Comparison of ENCODE assay signal across 16 cellular contexts in the genomic region with DNA sequence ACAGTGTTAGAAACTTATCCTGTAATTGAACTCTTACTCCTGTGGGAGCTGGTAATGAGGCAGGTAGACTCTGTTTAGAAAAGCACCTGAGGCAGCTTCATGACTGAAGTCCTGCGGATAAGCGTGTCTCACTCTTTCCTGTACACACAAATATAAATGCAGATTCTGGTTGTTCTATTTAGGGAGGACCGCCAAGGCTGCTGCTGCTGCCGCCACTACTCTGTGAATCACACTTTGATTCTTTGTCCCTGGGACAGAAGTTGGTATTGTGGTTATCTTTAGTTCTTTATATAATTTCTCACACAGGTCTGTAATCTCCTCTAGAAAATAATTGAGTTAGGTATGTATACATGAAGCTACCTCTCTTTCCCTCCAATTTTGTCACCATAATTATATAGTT. TPM values are rescaled to one million over a fixed set of nuclear protein-coding genes. Genes with fewer than 3 reads are reported as not detected.
DNase-seq lines count a peak whose midpoint lies in the region; ATAC-seq and TF ChIP-seq lines count a peak whose summit lies in the region.
"Had no signal": no experiment of that assay in that cellular context is flagged by ENCODE, and none has a peak within 500 bp of the region (broad histone marks: within the 10 kb centered on the region; RNA-seq: fewer than 3 reads in every experiment).

No MANE protein-coding gene starts in this region.

- peaks cover 12% of the 10 kb centered on the region for H3K27me3 Mint-ChIP-seq in activated CD8-positive, alpha-beta T cell treated with anti-CD3 and anti-CD28 coated beads for 36 hours
- H3K27me3 Mint-ChIP-seq: CD8-positive, alpha-beta memory T cell had no signal

- H2AFZ ChIP-seq in mesenchymal stem cell (ENCODE audit: low read depth, low read length) (no peak overlapping the region), smooth muscle cell (ENCODE audit: low read depth) (no peak overlapping the region)

- no peak overlapping the region for H3K18ac ChIP-seq in mesenchymal stem cell (ENCODE audit: low read depth in 1 of 2, low read length in 2 of 2)

- peaks cover 2% of the 10 kb centered on the region for H3K79me1 ChIP-seq in mesenchymal stem cell (replicated peaks; ENCODE audit: low read length, poor library complexity, severe bottlenecking)

- H3K9ac ChIP-seq in mesenchymal stem cell (ENCODE audit: low read length) (no peak overlapping the region), smooth muscle cell (ENCODE audit: low read depth) (no peak overlapping the region)
- H3K9ac ChIP-seq: KMS-11 had no signal

- H3K4me3 ChIP-seq in astrocyte of the spinal cord (ENCODE audit: low read depth, low read length), result no peak overlapping the region
- H3K4me3 ChIP-seq in mesenchymal stem cell (ENCODE audit: insufficient read depth in 1 of 2, low read depth in 1 of 2, low read length in 2 of 2), result no peak overlapping the region
- H3K4me3 ChIP-seq in smooth muscle cell, result no peak overlapping the region
- H3K4me3 ChIP-seq in H7 (ENCODE audit: insufficient read depth, low read depth, low read length), result no peak overlapping the region
- no peak overlapping the region for H3K4me3 ChIP-seq in WERI-Rb-1 (ENCODE audit: low read depth, low read length)

- no peak overlapping the region for H3K14ac ChIP-seq in mesenchymal stem cell (ENCODE audit: low read length in 2 of 2)

- H2BK120ac ChIP-seq in mesenchymal stem cell (ENCODE audit: low read depth, low read length), result no peak overlapping the region

- H3K79me2 ChIP-seq in smooth muscle cell (ENCODE audit: low read depth), result peaks cover 6% of the 10 kb centered on the region

- H3K36me3 ChIP-seq in mesenchymal stem cell (ENCODE audit: control insufficient read depth in 1 of 2, insufficient read depth in 2 of 2, low read depth in 1 of 2, low read length in 2 of 2), result no peaks in the 10 kb centered on the region
- no peaks in the 10 kb centered on the region for H3K36me3 ChIP-seq in smooth muscle cell (ENCODE audit: low read depth)
- H3K36me3 ChIP-seq in H7 (replicated peaks; ENCODE audit: control insufficient read depth, insufficient read depth, low read length), result no peaks in the 10 kb centered on the region
- no peaks in the 10 kb centered on the region for H3K36me3 ChIP-seq in WERI-Rb-1

- H3K27me3 ChIP-seq in mesenchymal stem cell (ENCODE audit: control insufficient read depth in 1 of 2, insufficient read depth in 1 of 2, low read length in 2 of 2) (no peaks in the 10 kb centered on the region), smooth muscle cell (ENCODE audit: low read depth) (no peaks in the 10 kb centered on the region), H7 (ENCODE audit: control insufficient read depth, insufficient read depth, low read length) (peaks cover 12% of the 10 kb centered on the region), WERI-Rb-1 (ENCODE audit: insufficient read depth, low read depth, severe bottlenecking) (peaks cover 30% of the 10 kb centered on the region)

- H4K8ac ChIP-seq in mesenchymal stem cell (ENCODE audit: low read length), result no peak overlapping the region

- H3K4me2 ChIP-seq in mesenchymal stem cell (ENCODE audit: low read length, poor library complexity, severe bottlenecking) (peak overlapping the region; percentile 59), smooth muscle cell (peak overlapping the region; percentile 90)
- H3K4me2 ChIP-seq: KMS-11 had no signal

- no peak overlapping the region for H4K91ac ChIP-seq in mesenchymal stem cell (ENCODE audit: low read length)

- no peak overlapping the region for H2BK5ac ChIP-seq in mesenchymal stem cell (ENCODE audit: low read depth, low read length, poor library complexity, severe bottlenecking)

- intact Hi-C loops in activated CD8-positive, alpha-beta T cell treated with anti-CD3 and anti-CD28 coated beads for 36 hours (cut with micrococcal nuclease), result no loop called here

- in situ Hi-C loops in G401 (cut with HindIII; ENCODE audit: low sequenced_read_pairs) (loop anchor here (25.0 kb wide), 1 partner anchor 304 kb away; no protein-coding TSS in a partner anchor), astrocyte of the spinal cord (cut with HindIII; ENCODE audit: low sequenced_read_pairs) (no loop called here)

- H3K4ac ChIP-seq in mesenchymal stem cell (ENCODE audit: low read depth in 1 of 2, low read length in 2 of 2), result peak overlapping the region in 1 of 2 experiments; percentile 15

- CTCF ChIA-PET in activated CD8-positive, alpha-beta T cell treated with anti-CD3 and anti-CD28 coated beads for 36 hours (lab: Charles Lee), result no interaction called here

- H3K4me1 Mint-ChIP-seq in activated CD8-positive, alpha-beta T cell treated with anti-CD3 and anti-CD28 coated beads for 36 hours (ENCODE audit: low read depth), result no peaks in the 10 kb centered on the region
- H3K4me1 Mint-ChIP-seq: CD8-positive, alpha-beta memory T cell had no signal

- H3K27ac ChIP-seq in mesenchymal stem cell (ENCODE audit: low read length, poor library complexity, severe bottlenecking) (peak overlapping the region; percentile 12), smooth muscle cell (ENCODE audit: low read depth) (no peak overlapping the region), WERI-Rb-1 (no peak overlapping the region)
- H3K27ac ChIP-seq: KMS-11 had no signal

- no CpG with 5 or more reads among the region's 4 CpGs for WGBS in mesenchymal stem cell
- 75% methylated on average over 4 of the region's 4 CpGs for WGBS in smooth muscle cell (ENCODE audit: low lambda C conversion rate)

- H3K9me3 ChIP-seq in mesenchymal stem cell (ENCODE audit: control insufficient read depth, low read length) (no peaks in the 10 kb centered on the region), smooth muscle cell (replicated peaks; ENCODE audit: low read depth) (no peaks in the 10 kb centered on the region), WERI-Rb-1 (ENCODE audit: severe bottlenecking) (no peaks in the 10 kb centered on the region)

- POLR2A ChIA-PET in activated CD8-positive, alpha-beta T cell treated with anti-CD3 and anti-CD28 coated beads for 36 hours (lab: Charles Lee), result no interaction called here

- H2BK12ac ChIP-seq in mesenchymal stem cell (ENCODE audit: low read length in 2 of 2), result no peak overlapping the region

- H2AK5ac ChIP-seq in mesenchymal stem cell (ENCODE audit: low read length, severe bottlenecking), result peak overlapping the region; percentile 37

- no peak overlapping the region for H2BK15ac ChIP-seq in mesenchymal stem cell (ENCODE audit: low read depth, poor library complexity, severe bottlenecking)

- no peak overlapping the region for H3K23ac ChIP-seq in mesenchymal stem cell (ENCODE audit: low read length in 2 of 2)

- H4K20me1 ChIP-seq in smooth muscle cell (ENCODE audit: low read depth), result no peaks in the 10 kb centered on the region

- H3K4me3 Mint-ChIP-seq in activated CD8-positive, alpha-beta T cell treated with anti-CD3 and anti-CD28 coated beads for 36 hours, result no peak overlapping the region
- H3K4me3 Mint-ChIP-seq: CD8-positive, alpha-beta memory T cell; H9 had no signal

- H3K27ac Mint-ChIP-seq in activated CD8-positive, alpha-beta T cell treated with anti-CD3 and anti-CD28 coated beads for 36 hours, result no peak overlapping the region
- H3K27ac Mint-ChIP-seq: CD8-positive, alpha-beta memory T cell; H9 had no signal

- DNase-seq in G401 (ENCODE audit: low spot score) (peak; percentile 54), astrocyte of the spinal cord (ENCODE audit: low read depth, low spot score) (peak; percentile 53), mesenchymal stem cell (no peak), smooth muscle cell (lab: John Stamatoyannopoulos, UW; ENCODE audit: unreplicated experiment) (no peak), H7 (no peak), WERI-Rb-1 (no peak)
- DNase-seq in activated CD8-positive, alpha-beta T cell treated with anti-CD3 and anti-CD28 coated beads for 36 hours, result no peak
- DNase-seq: CD8-positive, alpha-beta memory T cell; DMS79; H9; NCI-H1417 treated with DMSO at 0.1 percent for 48 hours; NCI-H187 treated with DMSO at 0.1 percent for 48 hours; NK-92 treated with Interleukin-12 subunit alpha and Interleukin-12 subunit beta, amount 100 ng/mL, for 24 hours had no signal

- H3K9me3 Mint-ChIP-seq in activated CD8-positive, alpha-beta T cell treated with anti-CD3 and anti-CD28 coated beads for 36 hours, result no peaks in the 10 kb centered on the region
- H3K9me3 Mint-ChIP-seq: H9 had no signal

- no peak for TF ChIP-seq CTCF in astrocyte of the spinal cord (IDR thresholded peaks at IDR 0.05; ENCODE audit: low read depth, low read length)
- no peak for TF ChIP-seq CTCF in smooth muscle cell (IDR thresholded peaks at IDR 0.05; ENCODE audit: borderline replicate concordance, insufficient read depth, poor library complexity, severe bottlenecking)
- no peak for TF ChIP-seq CTCF in activated CD8-positive, alpha-beta T cell treated with anti-CD3 and anti-CD28 coated beads for 36 hours (IDR thresholded peaks at IDR 0.05)
- TF ChIP-seq CTCF in WERI-Rb-1 (IDR thresholded peaks at IDR 0.05; ENCODE audit: low read depth, low read length), result no peak

- H3K4me1 ChIP-seq in mesenchymal stem cell (ENCODE audit: control insufficient read depth, insufficient read depth, low read depth, low read length) (peaks cover 6% of the 10 kb centered on the region), smooth muscle cell (ENCODE audit: low read depth) (peaks cover 31% of the 10 kb centered on the region)

- H3K36me3 Mint-ChIP-seq in activated CD8-positive, alpha-beta T cell treated with anti-CD3 and anti-CD28 coated beads for 36 hours (ENCODE audit: low read depth), result no peaks in the 10 kb centered on the region
- H3K36me3 Mint-ChIP-seq: CD8-positive, alpha-beta memory T cell had no signal

- no peaks in the 10 kb centered on the region for H3F3A ChIP-seq in smooth muscle cell (ENCODE audit: low read depth)

- no peak for ATAC-seq in activated CD8-positive, alpha-beta T cell treated with anti-CD3 and anti-CD28 coated beads for 36 hours
- ATAC-seq: Right ventricle myocardium inferior had no signal

RNA-seq across cellular contexts. Expression of a gene that starts 3.6 kb away (rescaled TPM):
- 21.5 and 45.1 TPM in 2 replicates for total RNA-seq in G401 (2014; rRNA removed; shearing (Covaris generic))
- polyA plus RNA-seq in mesenchymal stem cell (2013, experiment 1 of 2), result 3.8 TPM
- 3.8 TPM for polyA plus RNA-seq in mesenchymal stem cell (2013, experiment 2 of 2)
- total RNA-seq in smooth muscle cell, result 11.2 and 11.8 TPM in 2 replicates
- 11.8 and 13.6 TPM in 2 replicates for polyA plus RNA-seq in smooth muscle cell
- total RNA-seq in H7 (2014; rRNA removed; shearing (Covaris generic)), result 0.37 and 2.6 TPM in 2 replicates
- total RNA-seq in activated CD8-positive, alpha-beta T cell treated with anti-CD3 and anti-CD28 coated beads for 36 hours, result not detected
- total RNA-seq: CD8-positive, alpha-beta memory T cell; HT-29 had no signal
- polyA plus RNA-seq: CD8-positive, alpha-beta memory T cell had no signal

Comparison
In these comparisons a context has a peak if more than half of its experiments do, and no peak if none do; other contexts are left out.
1. DNase-seq: peak in G401 (single experiment) and astrocyte of the spinal cord (single experiment); none in mesenchymal stem cell (single experiment), smooth muscle cell (single experiment), H7 (single experiment), activated CD8-positive, alpha-beta T cell treated with anti-CD3 and anti-CD28 coated beads for 36 hours (single experiment) and WERI-Rb-1 (single experiment).